In the genomic region with DNA sequence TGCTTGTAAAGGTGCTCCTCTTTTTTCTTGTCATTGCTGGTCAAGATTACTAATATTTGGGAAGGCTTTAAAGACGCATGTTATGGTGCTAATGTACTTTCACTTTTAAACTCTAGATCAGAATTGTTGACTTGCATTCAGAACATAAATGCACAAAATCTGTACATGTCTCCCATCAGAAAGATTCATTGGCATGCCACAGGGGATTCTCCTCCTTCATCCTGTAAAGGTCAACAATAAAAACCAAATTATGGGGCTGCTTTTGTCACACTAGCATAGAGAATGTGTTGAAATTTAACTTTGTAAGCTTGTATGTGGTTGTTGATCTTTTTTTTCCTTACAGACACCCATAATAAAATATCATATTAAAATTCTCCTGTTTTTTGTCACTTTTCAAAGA, we compare ENCODE assay signal across 12 cellular contexts. TPM values are rescaled to one million over a fixed set of nuclear protein-coding genes. Genes with fewer than 3 reads are reported as not detected.
DNase-seq lines count a peak whose midpoint lies in the region; ATAC-seq and TF ChIP-seq lines count a peak whose summit lies in the region.
"Had no signal": no experiment of that assay in that cellular context is flagged by ENCODE, and none has a peak within 500 bp of the region (broad histone marks: within the 10 kb centered on the region; RNA-seq: fewer than 3 reads in every experiment).

No MANE protein-coding gene starts in this region.

- no peaks in the 10 kb centered on the region for H3K79me2 ChIP-seq in OCI-LY3 (ENCODE audit: low read length)

- no peaks in the 10 kb centered on the region for H3K4me1 ChIP-seq in OCI-LY3 (ENCODE audit: low read length)
- no peaks in the 10 kb centered on the region for H3K4me1 ChIP-seq in mesenchymal stem cell (ENCODE audit: control insufficient read depth, insufficient read depth, low read depth, low read length)
- H3K4me1 ChIP-seq in CD8-positive, alpha-beta T cell (ENCODE audit: insufficient read depth, low read length), result no peaks in the 10 kb centered on the region

- H2BK12ac ChIP-seq in mesenchymal stem cell (ENCODE audit: low read length in 2 of 2), result no peak overlapping the region

- H3K36me3 ChIP-seq in OCI-LY3 (replicated peaks; ENCODE audit: low read depth, low read length) (no peaks in the 10 kb centered on the region), mesenchymal stem cell (ENCODE audit: control insufficient read depth in 1 of 2, insufficient read depth in 2 of 2, low read depth in 1 of 2, low read length in 2 of 2) (peaks cover 12 to 58% of the 10 kb centered on the region in 2 experiments)
- H3K36me3 ChIP-seq in CD8-positive, alpha-beta T cell (ENCODE audit: insufficient read depth, low read length), result no peaks in the 10 kb centered on the region
- H3K36me3 ChIP-seq: HAP-1 had no signal

- peaks cover 43% of the 10 kb centered on the region for H3K36me3 Mint-ChIP-seq in chondrocyte (ENCODE audit: low read depth)
- H3K36me3 Mint-ChIP-seq in CD8-positive, alpha-beta T cell, result no peaks in the 10 kb centered on the region
- no peaks in the 10 kb centered on the region for H3K36me3 Mint-ChIP-seq in T-helper 2 cell treated with Interferon-gamma antibody and Interleukin-4, amounts not matched to agents 5 μg/mL and 100 μg/mL, for 36 hours (ENCODE audit: low read depth)
- H3K36me3 Mint-ChIP-seq: CD14-positive monocyte had no signal

- no peak overlapping the region for H3K4me3 Mint-ChIP-seq in chondrocyte (ENCODE audit: unreplicated experiment)
- H3K4me3 Mint-ChIP-seq in CD8-positive, alpha-beta T cell, result no peak overlapping the region
- no peak overlapping the region for H3K4me3 Mint-ChIP-seq in T-helper 2 cell treated with Interferon-gamma antibody and Interleukin-4, amounts not matched to agents 5 μg/mL and 100 μg/mL, for 36 hours
- H3K4me3 Mint-ChIP-seq: CD14-positive monocyte had no signal

- WGBS in mesenchymal stem cell, result 89% methylated on average over 1 of the region's 1 CpG

- H3K27ac ChIP-seq in OCI-LY3 (ENCODE audit: low read length) (no peak overlapping the region), mesenchymal stem cell (ENCODE audit: low read length, poor library complexity, severe bottlenecking) (no peak overlapping the region)
- no peak overlapping the region for H3K27ac ChIP-seq in CD8-positive, alpha-beta T cell (ENCODE audit: low read depth, low read length)

- no peak for ATAC-seq in HG03342 (IDR thresholded peaks at IDR 0.05; ENCODE audit: unreplicated experiment)
- no peak for ATAC-seq in CD8-positive, alpha-beta T cell
- ATAC-seq: HepG2 had no signal

- H2BK5ac ChIP-seq in mesenchymal stem cell (ENCODE audit: low read depth, low read length, poor library complexity, severe bottlenecking), result no peak overlapping the region

- no peak overlapping the region for H3K18ac ChIP-seq in mesenchymal stem cell (ENCODE audit: low read depth in 1 of 2, low read length in 2 of 2)

- no peak overlapping the region for H2BK120ac ChIP-seq in mesenchymal stem cell (ENCODE audit: low read depth, low read length)

- peaks cover 88% of the 10 kb centered on the region for H3K4me1 Mint-ChIP-seq in chondrocyte (ENCODE audit: low read depth)
- H3K4me1 Mint-ChIP-seq in CD8-positive, alpha-beta T cell (ENCODE audit: low read depth), result no peaks in the 10 kb centered on the region
- no peaks in the 10 kb centered on the region for H3K4me1 Mint-ChIP-seq in T-helper 2 cell treated with Interferon-gamma antibody and Interleukin-4, amounts not matched to agents 5 μg/mL and 100 μg/mL, for 36 hours (ENCODE audit: low read depth)
- H3K4me1 Mint-ChIP-seq: CD14-positive monocyte had no signal

- H3K27me3 ChIP-seq in OCI-LY3 (ENCODE audit: low read depth, low read length) (no peaks in the 10 kb centered on the region), mesenchymal stem cell (ENCODE audit: control insufficient read depth in 1 of 2, insufficient read depth in 1 of 2, low read length in 2 of 2) (no peaks in the 10 kb centered on the region)
- H3K27me3 ChIP-seq in CD8-positive, alpha-beta T cell (ENCODE audit: insufficient read depth, low read length), result no peaks in the 10 kb centered on the region

- H2BK15ac ChIP-seq in mesenchymal stem cell (ENCODE audit: low read depth, poor library complexity, severe bottlenecking), result no peak overlapping the region

- intact Hi-C loops in CD8-positive, alpha-beta T cell (cut with DNase I, micrococcal nuclease), result no loop called here

- no peak overlapping the region for H3K14ac ChIP-seq in mesenchymal stem cell (ENCODE audit: low read length in 2 of 2)

- H3K9ac ChIP-seq in OCI-LY3 (ENCODE audit: low read length) (0 out of 2 replicates have a peak overlapping the region, but pooled peaks have one; percentile 4), mesenchymal stem cell (ENCODE audit: low read length) (peak overlapping the region; percentile 41)

- no peak overlapping the region for H4K8ac ChIP-seq in mesenchymal stem cell (ENCODE audit: low read length)

- H3K4me2 ChIP-seq in OCI-LY3 (ENCODE audit: low read length) (peak overlapping the region; percentile 53), mesenchymal stem cell (ENCODE audit: low read length, poor library complexity, severe bottlenecking) (no peak overlapping the region)

- no peak overlapping the region for H3K4ac ChIP-seq in mesenchymal stem cell (ENCODE audit: low read depth in 1 of 2, low read length in 2 of 2)

- no peak for TF ChIP-seq CTCF in OCI-LY3 (IDR thresholded peaks at IDR 0.05; ENCODE audit: low read depth, low read length)
- TF ChIP-seq CTCF in chondrocyte (IDR thresholded peaks at IDR 0.05), result no peak
- TF ChIP-seq CTCF in CD8-positive, alpha-beta T cell (IDR thresholded peaks at IDR 0.05), result no peak

- H3K27ac Mint-ChIP-seq in chondrocyte (ENCODE audit: unreplicated experiment), result peak overlapping the region; percentile 67
- no peak overlapping the region for H3K27ac Mint-ChIP-seq in CD8-positive, alpha-beta T cell
- no peak overlapping the region for H3K27ac Mint-ChIP-seq in T-helper 2 cell treated with Interferon-gamma antibody and Interleukin-4, amounts not matched to agents 5 μg/mL and 100 μg/mL, for 36 hours
- H3K27ac Mint-ChIP-seq: CD14-positive monocyte had no signal

- no peaks in the 10 kb centered on the region for H4K20me1 ChIP-seq in OCI-LY3 (ENCODE audit: insufficient read depth, low read length)

- DNase-seq in chondrocyte (ENCODE audit: low spot score), result no peak
- no peak for DNase-seq in mesenchymal stem cell
- DNase-seq in stimulated activated CD4-positive, alpha-beta T cell treated with anti-CD3 and anti-CD28 coated beads, Interleukin-2, amount 100 ng/mL, for 48 hours, result no peak
- no peak for DNase-seq in CD8-positive, alpha-beta T cell
- no peak for DNase-seq in T-helper 2 cell treated with Interferon-gamma antibody and Interleukin-4, amounts not matched to agents 5 μg/mL and 100 μg/mL, for 36 hours (ENCODE audit: low spot score)
- DNase-seq: DMS53, GF-D8 had no signal

- H3K79me1 ChIP-seq in mesenchymal stem cell (replicated peaks; ENCODE audit: low read length, poor library complexity, severe bottlenecking), result no peaks in the 10 kb centered on the region

- no peak overlapping the region for H3K23ac ChIP-seq in mesenchymal stem cell (ENCODE audit: low read length in 2 of 2)

- no peak overlapping the region for H2AK5ac ChIP-seq in mesenchymal stem cell (ENCODE audit: low read length, severe bottlenecking)

- CTCF ChIA-PET in CD8-positive, alpha-beta T cell (lab: Charles Lee), result no interaction called here

- H2AFZ ChIP-seq in OCI-LY3 (ENCODE audit: low read depth, low read length) (peak overlapping the region; percentile 88), mesenchymal stem cell (ENCODE audit: low read depth, low read length) (no peak overlapping the region)

- no peaks in the 10 kb centered on the region for H3K9me3 ChIP-seq in OCI-LY3 (ENCODE audit: insufficient read depth, low read length)
- H3K9me3 ChIP-seq in mesenchymal stem cell (ENCODE audit: control insufficient read depth, low read length), result no peaks in the 10 kb centered on the region
- H3K9me3 ChIP-seq in CD8-positive, alpha-beta T cell (ENCODE audit: low read length), result no peaks in the 10 kb centered on the region
- H3K9me3 ChIP-seq: HAP-1 had no signal

- H3K4me3 ChIP-seq in OCI-LY3 (ENCODE audit: low read length) (peak overlapping the region; percentile 40), mesenchymal stem cell (ENCODE audit: insufficient read depth in 1 of 2, low read depth in 1 of 2, low read length in 2 of 2) (no peak overlapping the region)
- no peak overlapping the region for H3K4me3 ChIP-seq in CD8-positive, alpha-beta T cell (ENCODE audit: low read depth, low read length)
- H3K4me3 ChIP-seq: HAP-1 had no signal

- H4K91ac ChIP-seq in mesenchymal stem cell (ENCODE audit: low read length), result no peak overlapping the region

- H3K27me3 Mint-ChIP-seq in chondrocyte (ENCODE audit: low read depth), result no peaks in the 10 kb centered on the region
- no peaks in the 10 kb centered on the region for H3K27me3 Mint-ChIP-seq in CD8-positive, alpha-beta T cell (ENCODE audit: low read depth)
- no peaks in the 10 kb centered on the region for H3K27me3 Mint-ChIP-seq in T-helper 2 cell treated with Interferon-gamma antibody and Interleukin-4, amounts not matched to agents 5 μg/mL and 100 μg/mL, for 36 hours (ENCODE audit: low read depth)

- H3K9me3 Mint-ChIP-seq in chondrocyte (ENCODE audit: low read depth), result no peaks in the 10 kb centered on the region
- no peaks in the 10 kb centered on the region for H3K9me3 Mint-ChIP-seq in CD8-positive, alpha-beta T cell
- no peaks in the 10 kb centered on the region for H3K9me3 Mint-ChIP-seq in T-helper 2 cell treated with Interferon-gamma antibody and Interleukin-4, amounts not matched to agents 5 μg/mL and 100 μg/mL, for 36 hours
- H3K9me3 Mint-ChIP-seq: CD14-positive monocyte had no signal

- POLR2A ChIA-PET in CD8-positive, alpha-beta T cell (lab: Charles Lee), result no interaction called here

RNA-seq across cellular contexts. Expression of a gene that starts 38.2 kb away (rescaled TPM):
- 7,827 to 10,007 TPM (median 8,099 TPM) in 3 replicates for total RNA-seq in chondrocyte
- 3,787 TPM for polyA plus RNA-seq in mesenchymal stem cell (2013, experiment 1 of 2)
- polyA plus RNA-seq in mesenchymal stem cell (2013, experiment 2 of 2), result 4,096 TPM
- total RNA-seq in CD8-positive, alpha-beta T cell, result not detected
- polyA plus RNA-seq: CD14-positive monocyte, HepG2 had no signal

Comparison
In these comparisons a context has a peak if more than half of its experiments do, and no peak if none do; other contexts are left out.
1. RNA of a gene that starts 38.2 kb away (total RNA-seq): 7,827 to 10,007 TPM in chondrocyte; not detected in CD8-positive, alpha-beta T cell; every median in the first group is over 1,000 times any median in the second.